ENCODE assay signal across 9 cellular contexts in the genomic region with DNA sequence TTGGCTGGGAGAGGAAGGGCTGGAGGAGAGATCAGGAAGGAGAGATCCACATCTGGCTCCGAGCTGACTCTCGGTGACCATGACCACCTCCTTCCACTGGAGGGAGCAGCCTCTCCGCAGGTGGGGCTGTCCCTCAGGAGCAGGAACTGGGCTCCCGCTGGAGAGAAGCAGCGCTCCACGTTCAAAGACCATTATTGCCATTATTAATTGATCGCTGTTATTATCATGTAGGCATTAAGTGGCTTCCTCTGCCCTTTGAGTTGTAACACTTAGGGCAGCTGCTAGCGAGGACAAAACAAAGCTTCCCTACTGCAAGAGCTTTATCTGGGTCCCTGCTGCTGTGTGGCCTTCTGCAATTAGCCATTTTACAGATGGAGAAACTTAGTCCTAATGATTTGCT.
DNase-seq lines count a peak whose midpoint lies in the region; ATAC-seq and FAIRE-seq lines count a peak whose summit lies in the region.
"Had no signal": no experiment of that assay in that cellular context is flagged by ENCODE, and none has a peak within 500 bp of the region (broad histone marks: within the 10 kb centered on the region; RNA-seq: fewer than 3 reads in every experiment).

No MANE protein-coding gene starts in this region.

- H3K4me3 Mint-ChIP-seq in immature natural killer cell: no peak overlapping the region
- H3K4me3 Mint-ChIP-seq: naive B cell had no signal

- ATAC-seq in GM18867 (IDR thresholded peaks at IDR 0.05; ENCODE audit: unreplicated experiment) (peak; percentile 65), HG02840 (IDR thresholded peaks at IDR 0.05; ENCODE audit: low FRiP score, unreplicated experiment) (no peak)

- H3K36me3 ChIP-seq in BLaER1 (no peaks in the 10 kb centered on the region), MG63 (no peaks in the 10 kb centered on the region)

- H3K9me3 ChIP-seq in BLaER1 (no peaks in the 10 kb centered on the region), MG63 (no peaks in the 10 kb centered on the region)

- DNase-seq in MG63: peak; percentile 68
- peak; percentile 25 to 31 for DNase-seq in SW 1271 (lab: John Stamatoyannopoulos, UW)
- peak; percentile 34 to 74 for DNase-seq in frontal cortex (ENCODE audit: low spot score in 2 of 2)
- DNase-seq in pons (ENCODE audit: low spot score): peak; percentile 76
- DNase-seq in immature natural killer cell: no peak
- DNase-seq: naive B cell had no signal

- H3K4me3 ChIP-seq in BLaER1 (no peak overlapping the region), MG63 (no peak overlapping the region)

- H3K27me3 ChIP-seq in BLaER1: no peaks in the 10 kb centered on the region
- H3K27me3 ChIP-seq in MG63: no peaks in the 10 kb centered on the region

- H3K9me3 Mint-ChIP-seq in immature natural killer cell: no peaks in the 10 kb centered on the region
- H3K9me3 Mint-ChIP-seq: naive B cell had no signal

- H3K36me3 Mint-ChIP-seq in immature natural killer cell: no peaks in the 10 kb centered on the region
- H3K36me3 Mint-ChIP-seq: naive B cell had no signal

- no peak overlapping the region for H3K27ac Mint-ChIP-seq in immature natural killer cell
- H3K27ac Mint-ChIP-seq: naive B cell had no signal

- H4K20me1 ChIP-seq in BLaER1: no peaks in the 10 kb centered on the region

- no peaks in the 10 kb centered on the region for H3K4me1 Mint-ChIP-seq in immature natural killer cell

- FAIRE-seq in frontal cortex (lab: Jason Lieb, UNC): no peak

- 0 out of 2 replicates have a peak overlapping the region, but pooled peaks have one; percentile 8 for H3K27ac ChIP-seq in BLaER1

- no peak overlapping the region for H3K9ac ChIP-seq in BLaER1

- H3K27me3 Mint-ChIP-seq in immature natural killer cell (ENCODE audit: low read depth in 3 of 3): peaks cover 4 to 16% (median 6%) of the 10 kb centered on the region in 3 donors

- H3K4me2 ChIP-seq in BLaER1: peak overlapping the region; percentile 47

- peaks cover 29% of the 10 kb centered on the region for H3K4me1 ChIP-seq in BLaER1

Comparison
In these comparisons a context has a peak if more than half of its experiments do, and no peak if none do; other contexts are left out.
1. DNase-seq: peak in MG63 (single experiment), SW 1271 (2 of 2), frontal cortex (2 of 2) and pons (single experiment); none in immature natural killer cell (0 of 3).